Comparison of ENCODE assay signal across 11 cellular contexts in the genomic region with DNA sequence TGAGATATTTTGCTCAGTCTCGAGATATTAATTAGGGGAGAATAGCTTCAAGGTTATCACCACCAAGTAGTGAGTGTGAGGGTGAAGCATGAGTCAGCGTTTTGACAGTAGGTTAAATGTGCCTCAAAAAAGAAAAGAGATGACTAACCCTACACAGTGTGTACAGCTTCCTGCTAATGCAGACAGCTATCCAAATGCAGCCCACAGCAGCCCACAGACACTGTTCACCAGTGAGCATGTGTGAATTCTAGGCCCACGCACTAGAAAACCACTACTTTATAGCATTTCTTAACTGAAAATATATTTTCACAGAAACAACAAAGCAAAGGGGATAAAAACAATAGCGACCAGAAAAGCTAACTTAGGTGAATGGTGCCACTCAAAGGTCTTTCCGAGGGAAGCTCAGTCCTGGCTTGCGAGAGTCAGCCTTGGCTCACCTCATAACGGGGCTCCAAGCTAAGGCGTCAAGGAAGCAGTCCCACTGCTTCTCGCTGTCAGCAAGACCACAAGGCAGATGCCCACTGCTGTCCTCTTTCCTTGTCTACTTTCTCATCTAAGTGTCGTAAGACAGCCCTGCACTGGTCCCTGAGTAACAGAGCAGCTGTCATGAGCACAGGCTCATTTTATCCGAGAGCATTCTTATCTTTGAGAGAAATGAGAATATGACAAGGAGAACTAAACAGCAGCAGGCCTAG. TPM values are rescaled to one million over a fixed set of nuclear protein-coding genes. Genes with fewer than 3 reads are reported as not detected.
A peak's percentile ranks its signal among the peaks of the same experiment; 100 is the strongest.
DNase-seq lines count a peak whose midpoint lies in the region; ATAC-seq and TF ChIP-seq lines count a peak whose summit lies in the region.
"Had no signal": no experiment of that assay in that cellular context is flagged by ENCODE, and none has a peak within 500 bp of the region (broad histone marks: within the 10 kb centered on the region; RNA-seq: fewer than 3 reads in every experiment).

No MANE protein-coding gene starts in this region.

- no peak overlapping the region for H3K4me3 ChIP-seq in MG63
- no peak overlapping the region for H3K4me3 ChIP-seq in mammary epithelial cell (replicated peaks in 1 of 3; ENCODE audit: insufficient read depth in 1 of 3, low read depth in 2 of 3, low read length in 3 of 3)
- H3K4me3 ChIP-seq in Caco-2 (ENCODE audit: low read depth, low read length), result no peak overlapping the region
- H3K4me3 ChIP-seq: uterus had no signal

- peak; percentile 66 for DNase-seq in EL
- DNase-seq in MG63, result peak; percentile 15
- DNase-seq in mammary epithelial cell, result peak; percentile 39
- DNase-seq in natural killer cell, result peak; percentile 49
- no peak for DNase-seq in DMS79 treated with DMSO at 0.1 percent for 48 hours (lab: John Stamatoyannopoulos, UW)
- DNase-seq in Caco-2, result no peak
- no peak for DNase-seq in DMS153 (lab: John Stamatoyannopoulos, UW)
- DNase-seq: effector memory CD4-positive, alpha-beta T cell; uterus had no signal

- CTCF ChIA-PET in mammary epithelial cell (lab: Charles Lee; ENCODE audit: low non-redundant PET) (no interaction called here), Caco-2 (lab: Charles Lee) (no interaction called here)

- H3K4me2 ChIP-seq in mammary epithelial cell (ENCODE audit: insufficient read depth, low read depth, low read length), result no peak overlapping the region

- no peak for TF ChIP-seq CTCF in mammary epithelial cell (conservative IDR thresholded peaks at IDR 0.05 in 1 of 2, IDR thresholded peaks at IDR 0.05 in 1 of 2; ENCODE audit: extremely low read depth in 1 of 2, insufficient read depth in 1 of 2, low read depth in 1 of 2, low read length in 2 of 2)
- no peak for TF ChIP-seq CTCF in natural killer cell (IDR thresholded peaks at IDR 0.05)
- no peak for TF ChIP-seq CTCF in Caco-2 (IDR thresholded peaks at IDR 0.05; ENCODE audit: insufficient read depth in 1 of 2, low read depth in 1 of 2, low read length in 1 of 2, severe bottlenecking in 1 of 2, unreplicated experiment in 1 of 2)

- H3K79me2 ChIP-seq in mammary epithelial cell (ENCODE audit: insufficient read depth, low read length), result no peaks in the 10 kb centered on the region
- H3K79me2 ChIP-seq: parathyroid adenoma had no signal

- H3K27me3 ChIP-seq in MG63, result no peaks in the 10 kb centered on the region
- H3K27me3 ChIP-seq in mammary epithelial cell (ENCODE audit: insufficient read depth, low read length), result no peaks in the 10 kb centered on the region
- H3K27me3 ChIP-seq in Caco-2 (replicated peaks; ENCODE audit: control insufficient read depth, insufficient read depth, low read length), result no peaks in the 10 kb centered on the region
- H3K27me3 ChIP-seq: uterus had no signal

- H3K9ac ChIP-seq in mammary epithelial cell (ENCODE audit: insufficient read depth, low read length), result no peak overlapping the region
- H3K9ac ChIP-seq: parathyroid adenoma had no signal

- H3K4me1 Mint-ChIP-seq in natural killer cell (peaks cover 44 to 45% of the 10 kb centered on the region in 2 donors), Caco-2 (ENCODE audit: low read depth, unreplicated experiment) (no peaks in the 10 kb centered on the region)

- no peaks in the 10 kb centered on the region for H4K20me1 ChIP-seq in mammary epithelial cell (ENCODE audit: insufficient read depth, low read length)

- dilution Hi-C loops in mammary epithelial cell (cut with HindIII; ENCODE audit: low sequenced_read_pairs), result no loop called here

- H3K9me3 ChIP-seq in MG63 (no peaks in the 10 kb centered on the region), mammary epithelial cell (replicated peaks; ENCODE audit: insufficient read depth, low read length) (no peaks in the 10 kb centered on the region), Caco-2 (no peaks in the 10 kb centered on the region)
- H3K9me3 ChIP-seq: uterus had no signal

- intact Hi-C loops in mammary epithelial cell (cut with micrococcal nuclease) (no loop called here), natural killer cell (cut with micrococcal nuclease) (no loop called here), Caco-2 (cut with micrococcal nuclease; ENCODE audit: unreplicated experiment) (no loop called here)

- H3K4me3 Mint-ChIP-seq in natural killer cell (peak overlapping the region; percentile 67), Caco-2 (ENCODE audit: unreplicated experiment) (no peak overlapping the region)

- H3K27me3 Mint-ChIP-seq in natural killer cell (ENCODE audit: low read depth in 2 of 2), result peaks cover 0 to 2% of the 10 kb centered on the region in 2 donors
- H3K27me3 Mint-ChIP-seq in Caco-2 (ENCODE audit: insufficient read depth, unreplicated experiment), result no peaks in the 10 kb centered on the region

- no peak overlapping the region for H3K27ac ChIP-seq in mammary epithelial cell (ENCODE audit: insufficient read depth, low read depth, low read length)
- H3K27ac ChIP-seq: parathyroid adenoma, uterus had no signal

- H3K4me1 ChIP-seq in mammary epithelial cell (ENCODE audit: insufficient read depth, low read length) (peaks cover 8% of the 10 kb centered on the region), Caco-2 (no peaks in the 10 kb centered on the region)
- H3K4me1 ChIP-seq: parathyroid adenoma, uterus had no signal

- in situ Hi-C loops in mammary epithelial cell (cut with MboI; ENCODE audit: low sequenced_read_pairs in 2 of 2), result no loop called here

- POLR2A ChIA-PET in Caco-2 (lab: Charles Lee), result no interaction called here

- H2AFZ ChIP-seq in mammary epithelial cell (ENCODE audit: low read depth, low read length), result no peak overlapping the region
- H2AFZ ChIP-seq: parathyroid adenoma had no signal

- H3K27ac Mint-ChIP-seq in natural killer cell (peak overlapping the region; percentile 84 to 87), Caco-2 (ENCODE audit: unreplicated experiment) (no peak overlapping the region)

- 88% methylated on average over 11 of the region's 11 CpGs for WGBS in mammary epithelial cell (ENCODE audit: low coverage, missing lambda C conversion rate)

- no peaks in the 10 kb centered on the region for H3K9me3 Mint-ChIP-seq in natural killer cell
- H3K9me3 Mint-ChIP-seq in Caco-2 (ENCODE audit: unreplicated experiment), result no peaks in the 10 kb centered on the region

- no TSS peak for BruUV-seq in mammary epithelial cell (replicated peaks; lab: Mats Ljungman, UMichigan)
- BruUV-seq in Caco-2 (replicated peaks; lab: Mats Ljungman, UMichigan), result no TSS peak

- H3K36me3 Mint-ChIP-seq in natural killer cell, result no peaks in the 10 kb centered on the region
- no peaks in the 10 kb centered on the region for H3K36me3 Mint-ChIP-seq in Caco-2 (ENCODE audit: insufficient read depth, unreplicated experiment)

- H3K36me3 ChIP-seq in MG63 (peaks cover 50% of the 10 kb centered on the region), mammary epithelial cell (ENCODE audit: insufficient read depth, low read length) (peaks cover 5% of the 10 kb centered on the region), Caco-2 (ENCODE audit: control insufficient read depth, insufficient read depth, low read length) (peaks cover 2% of the 10 kb centered on the region; the same call in 1 of the 2 replicates)
- H3K36me3 ChIP-seq: uterus had no signal

- peak; percentile 95 to 97 (median 96) for ATAC-seq in natural killer cell

RNA-seq across cellular contexts. Expression of a gene that starts 47.6 kb away (rescaled TPM):
- total RNA-seq in MG63 (2014; rRNA removed; shearing (Covaris generic); ENCODE audit: low replicate concordance), result 11.4 and 15.9 TPM in 2 replicates
- total RNA-seq in mammary epithelial cell (10 to 100 TPM; 12.8 to 18.0 TPM), natural killer cell (1 to 10 TPM in 1 of 3 donors, under 1 TPM in 2; 0.77 to 1.1 (median 0.80) TPM), Caco-2 (2022) (11.1 and 11.4 TPM in 2 replicates)
- 6.8 TPM for polyA plus RNA-seq in mammary epithelial cell
- polyA minus RNA-seq in mammary epithelial cell, result 4.0 TPM

RNA-seq across cellular contexts. Expression of a gene that starts 48.6 kb away (rescaled TPM):
- total RNA-seq in MG63 (2014; rRNA removed; shearing (Covaris generic); ENCODE audit: low replicate concordance), result not detected in 2 replicates
- total RNA-seq in mammary epithelial cell (not detected), natural killer cell (not detected), Caco-2 (2022) (not detected in 2 replicates)
- polyA plus RNA-seq in mammary epithelial cell, result not detected
- polyA minus RNA-seq in mammary epithelial cell, result not detected
- total RNA-seq: T-helper 2 cell treated with Interferon-gamma antibody and Interleukin-4, amounts not matched to agents 100 ng/mL and 5 ng/mL, for 36 hours; uterus had no signal

Comparison
In these comparisons a context has a peak if more than half of its experiments do, and no peak if none do; other contexts are left out.
1. DNase-seq: peak in EL (single experiment), MG63 (single experiment), mammary epithelial cell (single experiment) and natural killer cell (single experiment); none in DMS79 treated with DMSO at 0.1 percent for 48 hours (single experiment), Caco-2 (0 of 2) and DMS153 (single experiment).